20 cellular contexts compared by ENCODE assay signal in the genomic region with DNA sequence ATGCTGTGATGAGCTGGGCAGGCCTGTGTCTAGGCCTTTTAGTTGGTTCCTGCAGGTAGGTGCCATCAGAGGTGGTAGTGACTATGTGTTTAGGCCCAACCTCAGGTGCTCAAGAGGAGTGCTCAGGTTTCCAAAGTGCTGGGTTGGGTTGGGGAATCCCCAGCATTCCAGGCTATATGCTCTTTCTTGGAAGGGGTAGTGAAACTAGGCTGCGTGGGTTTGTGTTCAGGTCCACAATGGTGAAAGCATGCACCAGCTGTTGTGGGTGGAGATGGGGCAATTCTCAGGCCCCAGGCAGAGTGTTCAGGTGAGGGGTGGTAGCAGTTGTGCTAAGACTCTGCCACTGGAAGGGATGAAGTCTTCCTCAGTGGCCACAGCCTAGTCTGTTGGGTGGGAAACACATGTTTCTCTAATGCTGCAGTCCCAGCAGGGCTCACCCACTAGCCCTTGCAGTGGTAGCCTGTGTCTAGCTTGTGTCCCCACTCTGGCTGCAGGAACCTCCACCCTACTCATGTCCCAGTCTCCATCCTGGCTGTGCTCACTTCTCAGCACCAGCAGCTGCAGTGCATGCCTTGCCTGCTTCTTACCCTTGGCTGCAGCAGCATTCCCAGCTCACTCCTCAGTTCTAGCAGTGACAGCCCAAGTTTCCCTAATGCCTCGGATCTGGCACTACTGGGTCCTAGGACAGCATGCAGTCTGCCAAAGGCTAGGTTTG.
A peak's percentile ranks its signal among the peaks of the same experiment; 100 is the strongest.
DNase-seq lines count a peak whose midpoint lies in the region; ATAC-seq and TF ChIP-seq lines count a peak whose summit lies in the region.
"Had no signal": no experiment of that assay in that cellular context is flagged by ENCODE, and none has a peak within 500 bp of the region (broad histone marks: within the 10 kb centered on the region; RNA-seq: fewer than 3 reads in every experiment).

No MANE protein-coding gene starts in this region.

- TF ChIP-seq CTCF in upper lobe of left lung (IDR thresholded peaks at IDR 0.05): no peak

- WGBS in upper lobe of left lung, 2 donors: 67% methylated on average over 1 to 2 of the region's 2 CpGs

- ATAC-seq in GM21526 (IDR thresholded peaks at IDR 0.05; ENCODE audit: low FRiP score, unreplicated experiment): peak; percentile 56
- peak; percentile 64 for ATAC-seq in HG03442 (IDR thresholded peaks at IDR 0.05; ENCODE audit: unreplicated experiment)
- ATAC-seq in esophagus mucosa: peak; percentile 15
- ATAC-seq in upper lobe of left lung (ENCODE audit: low FRiP score in 2 of 2): peak; percentile 39 to 61
- ATAC-seq in HG03354 (IDR thresholded peaks at IDR 0.05; ENCODE audit: poor library complexity, severe bottlenecking, unreplicated experiment): no peak
- ATAC-seq: activated T-cell treated with anti-CD3 and anti-CD28 coated beads, Interleukin-2, amount 50 U/mL, for 4 hours; natural killer cell had no signal

- H3K4me3 ChIP-seq in upper lobe of left lung: no peak overlapping the region
- H3K4me3 ChIP-seq: transverse colon had no signal

- DNase-seq in upper lobe of left lung (no peak), Ammon's horn (ENCODE audit: low spot score) (no peak)
- no peak for DNase-seq in stimulated activated naive CD4-positive, alpha-beta T cell (lab: John Stamatoyannopoulos, UW)
- DNase-seq: activated CD4-positive, alpha-beta T cell treated with anti-CD3 and anti-CD28 coated beads, Interleukin-2, amount 10 ng/mL, durations not matched to agents 7 days and 5 days; activated gamma-delta T cell treated with Interleukin-2 at 50 U/mL for 16 hours; activated naive CD8-positive, alpha-beta T cell treated with anti-CD3 and anti-CD28 coated beads, Interleukin-2, amount 50 U/mL, for 24 hours; activated T-cell treated with anti-CD3 and anti-CD28 coated beads, Interleukin-2, amount 50 U/mL, for 4 hours; Calu3; H7; natural killer cell; NCI-H1048; NCI-H187; NCI-H524 treated with DMSO at 0.1 percent for 48 hours; SHP77 treated with DMSO at 0.1 percent for 48 hours; transverse colon; WERI-Rb-1 had no signal

- no peak for TF ChIP-seq POLR2A in upper lobe of left lung (IDR thresholded peaks at IDR 0.05)

- no peaks in the 10 kb centered on the region for H3K4me1 ChIP-seq in upper lobe of left lung

- TF ChIP-seq EP300 in upper lobe of left lung (IDR thresholded peaks at IDR 0.05): no peak

- no peaks in the 10 kb centered on the region for H3K36me3 ChIP-seq in upper lobe of left lung
- H3K36me3 ChIP-seq: transverse colon, WERI-Rb-1 had no signal

- no peak overlapping the region for H3K27ac ChIP-seq in upper lobe of left lung
- H3K27ac ChIP-seq: transverse colon, WERI-Rb-1 had no signal

- no peaks in the 10 kb centered on the region for H3K9me3 ChIP-seq in upper lobe of left lung

- no peaks in the 10 kb centered on the region for H3K27me3 ChIP-seq in upper lobe of left lung
- H3K27me3 ChIP-seq: transverse colon had no signal
